1 cellular context compared by ENCODE assay signal in the genomic region with DNA sequence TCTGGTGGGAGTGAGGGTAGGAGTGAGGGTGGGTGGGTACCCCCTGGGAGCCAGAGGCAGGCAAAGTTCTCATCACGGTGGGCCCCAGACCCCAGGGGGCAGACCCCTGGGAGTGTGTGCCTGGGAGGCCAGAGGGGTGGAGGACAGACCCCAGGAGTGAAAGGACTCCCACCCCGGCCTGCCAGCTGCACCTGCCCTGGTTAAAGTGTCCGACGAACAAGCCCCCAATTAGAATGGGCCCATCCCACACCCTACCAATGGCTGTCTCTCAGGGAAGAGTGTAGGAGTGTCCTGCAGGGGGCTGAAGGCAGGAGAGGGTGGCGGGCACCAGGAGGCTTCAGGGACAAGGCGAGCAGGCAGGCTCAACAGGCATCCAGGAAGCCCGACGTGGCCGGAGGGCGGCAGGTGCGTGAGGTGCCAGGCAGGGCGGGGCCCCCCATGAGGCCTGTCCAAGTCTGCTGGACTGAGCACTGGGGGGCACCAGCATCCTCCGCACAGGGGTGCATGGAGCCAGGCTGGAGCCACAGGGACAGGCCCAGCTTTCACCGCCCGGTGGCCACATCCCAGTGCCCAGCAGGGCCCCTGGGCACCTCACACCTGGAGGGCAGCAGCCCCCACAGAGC.
TF ChIP-seq lines count a peak whose summit lies in the region.

No MANE protein-coding gene starts in this region.

TF ChIP-seq in HepG2, 621 proteins besides CTCF, POLR2A, EP300 and RAD21:
- no peak for TF ChIP-seq ZMAT3 (CRISPR knock-in tag; conservative IDR thresholded peaks at IDR 0.05)
- TF ChIP-seq ZSCAN22 (CRISPR knock-in tag; IDR thresholded peaks at IDR 0.05) = no peak
- no peak for TF ChIP-seq SOX5 (CRISPR knock-in tag; IDR thresholded peaks at IDR 0.05; ENCODE audit: borderline replicate concordance)
- no peak for TF ChIP-seq ZNF17 (CRISPR knock-in tag; IDR thresholded peaks at IDR 0.05)
